In the genomic region with DNA sequence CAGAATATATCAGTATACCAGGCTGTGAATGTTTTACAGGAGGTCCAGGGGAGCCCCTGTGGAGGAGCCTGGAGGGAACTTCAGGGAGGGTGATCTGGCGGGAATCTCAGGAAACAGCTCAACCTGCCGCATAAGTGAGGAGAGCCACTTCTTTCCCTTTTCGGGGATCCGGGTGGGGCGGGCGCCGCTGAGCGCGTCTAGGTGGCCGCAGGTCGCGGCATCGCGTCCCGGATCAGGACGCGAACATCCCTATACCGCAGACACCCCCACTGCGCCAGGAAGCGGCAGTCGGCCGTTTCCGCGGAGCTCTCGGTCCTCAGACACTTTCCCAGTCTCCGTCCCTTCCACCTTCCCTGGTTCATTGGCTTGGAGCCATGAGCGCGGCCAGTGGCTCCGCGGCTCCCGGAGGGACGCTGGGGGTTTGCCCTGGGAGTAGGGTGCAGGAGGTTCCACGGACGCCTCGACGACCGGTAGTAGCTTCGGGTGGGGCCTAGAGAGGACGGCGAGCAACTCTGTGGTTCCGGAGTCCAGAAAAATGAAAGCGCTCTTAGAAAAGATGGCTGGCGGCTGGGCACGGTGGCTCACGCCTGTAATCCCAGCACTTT, we compare ENCODE assay signal across 6 cellular contexts. TPM values are rescaled to one million over a fixed set of nuclear protein-coding genes. Genes with fewer than 3 reads are reported as not detected.
DNase-seq lines count a peak whose midpoint lies in the region; TF ChIP-seq lines count a peak whose summit lies in the region.

No MANE protein-coding gene starts in this region.

- no peak overlapping the region for H3K4ac ChIP-seq in trophoblast cell (ENCODE audit: low read depth, low read length)

- H3K4me2 ChIP-seq in trophoblast cell (ENCODE audit: low read length): peak overlapping the region; percentile 43

- WGBS in trophoblast cell (ENCODE audit: extremely low coverage, insufficient coverage, insufficient read length): no CpG with 5 or more reads among the region's 45 CpGs

- H4K8ac ChIP-seq in trophoblast cell (ENCODE audit: low read depth, low read length): no peak overlapping the region

- peaks cover 13% of the 10 kb centered on the region for H3K79me1 ChIP-seq in trophoblast cell (ENCODE audit: low read length)

- no peak overlapping the region for H3K9ac ChIP-seq in trophoblast cell (ENCODE audit: low read length)

- no peak overlapping the region for H3K18ac ChIP-seq in trophoblast cell (ENCODE audit: low read length)

- no peaks in the 10 kb centered on the region for H3K27me3 ChIP-seq in trophoblast cell (ENCODE audit: insufficient read depth, low read length)

- H3K9me3 ChIP-seq in trophoblast cell (ENCODE audit: insufficient read depth, low read depth, low read length): no peaks in the 10 kb centered on the region

- H2AFZ ChIP-seq in trophoblast cell (ENCODE audit: insufficient read depth, low read length, poor library complexity): no peak overlapping the region

- no peak overlapping the region for H2BK120ac ChIP-seq in trophoblast cell (ENCODE audit: insufficient read depth, low read length, poor library complexity)

- H3K23ac ChIP-seq in trophoblast cell (ENCODE audit: low read length): no peak overlapping the region

- peaks cover 1 to 5% of the 10 kb centered on the region in 2 experiments for H3K4me1 ChIP-seq in trophoblast cell (ENCODE audit: control insufficient read depth in 1 of 2, insufficient read depth in 2 of 2, low read length in 2 of 2)

- peak; percentile 72 for DNase-seq in HT-29 (ENCODE audit: low spot score)
- no peak for DNase-seq in coronary artery (ENCODE audit: low spot score)
- DNase-seq in trophoblast cell: no peak
- no peak for DNase-seq in epidermal melanocyte (ENCODE audit: insufficient read length, low spot score)
- DNase-seq in NCI-H510A treated with DMSO at 0.1 percent for 48 hours (lab: John Stamatoyannopoulos, UW): no peak
- no peak for DNase-seq in AG08396 (ENCODE audit: low spot score)

- no peak for TF ChIP-seq CTCF in coronary artery (IDR thresholded peaks at IDR 0.05)

- H3K36me3 ChIP-seq in trophoblast cell (ENCODE audit: control insufficient read depth in 1 of 2, insufficient read depth in 2 of 2, low read length in 2 of 2): no peaks in the 10 kb centered on the region

- no peak overlapping the region for H2BK5ac ChIP-seq in trophoblast cell (ENCODE audit: low read depth, low read length, poor library complexity)

- peak overlapping the region in 1 of 2 donors; percentile 61 for H3K27ac ChIP-seq in coronary artery
- H3K27ac ChIP-seq in trophoblast cell (ENCODE audit: low read depth, low read length): no peak overlapping the region

- no peak overlapping the region for H2AK5ac ChIP-seq in trophoblast cell (ENCODE audit: low read length)

- H4K91ac ChIP-seq in trophoblast cell (ENCODE audit: low read depth, low read length): no peak overlapping the region

- H4K12ac ChIP-seq in trophoblast cell (ENCODE audit: low read depth, low read length): no peak overlapping the region

- peak overlapping the region; percentile 19 for H2BK12ac ChIP-seq in trophoblast cell (ENCODE audit: low read length)

- H3K14ac ChIP-seq in trophoblast cell (ENCODE audit: low read length): no peak overlapping the region

- peak overlapping the region; percentile 69 for H3K4me3 ChIP-seq in coronary artery
- no peak overlapping the region for H3K4me3 ChIP-seq in trophoblast cell (ENCODE audit: low read depth, low read length)

- peaks cover 6% of the 10 kb centered on the region for H3K79me2 ChIP-seq in trophoblast cell (ENCODE audit: control insufficient read depth, insufficient read depth, low read length, poor library complexity)

RNA-seq across cellular contexts. Expression of a gene that starts 3.1 kb away (rescaled TPM):
- total RNA-seq in HT-29 (2014; rRNA removed; shearing (Covaris generic)): 8.3 and 9.9 TPM in 2 replicates
- polyA plus RNA-seq in trophoblast cell (2013): 4.2 and 4.4 TPM in 2 replicates

RNA-seq across cellular contexts. Expression of a gene that starts 10.2 kb away (rescaled TPM):
- 5.7 and 7.5 TPM in 2 replicates for total RNA-seq in HT-29 (2014; rRNA removed; shearing (Covaris generic))
- 3.5 and 4.1 TPM in 2 replicates for polyA plus RNA-seq in trophoblast cell (2013)

RNA-seq across cellular contexts. Expression of a gene that starts 24.2 kb away (rescaled TPM):
- 7.7 and 12.2 TPM in 2 replicates for total RNA-seq in HT-29 (2014; rRNA removed; shearing (Covaris generic))
- polyA plus RNA-seq in trophoblast cell (2013): 5.0 and 5.2 TPM in 2 replicates

RNA-seq across cellular contexts. Expression of a gene that starts 26.7 kb away (rescaled TPM):
- total RNA-seq in HT-29 (2014; rRNA removed; shearing (Covaris generic)): 7.9 and 8.8 TPM in 2 replicates
- polyA plus RNA-seq in trophoblast cell (2013): 3.6 and 3.8 TPM in 2 replicates

RNA-seq across cellular contexts. Expression of a gene that starts 34.9 kb away (rescaled TPM):
- total RNA-seq in HT-29 (2014; rRNA removed; shearing (Covaris generic)): 47.1 and 47.9 TPM in 2 replicates
- 21.5 and 22.4 TPM in 2 replicates for polyA plus RNA-seq in trophoblast cell (2013)
